In genomic region chr5:6732634-6733410, GRCh38 we compare ENCODE assay signal across 8 cellular contexts.
DNase-seq lines count a peak whose midpoint lies in the region; ATAC-seq and TF ChIP-seq lines count a peak whose summit lies in the region.

No MANE protein-coding gene starts in this region.

- peak overlapping the region; percentile 83 for H3K27ac ChIP-seq in subcutaneous abdominal adipose tissue (ENCODE audit: low read depth, low read length)

- H3K9ac ChIP-seq in adipocyte (ENCODE audit: low read length) (peak overlapping the region; percentile 82), subcutaneous abdominal adipose tissue (ENCODE audit: low read length in 5 of 5) (peak overlapping the region in 4 of 5 donors; percentile 52 to 81 (median 60))

- H3K9me3 ChIP-seq in adipocyte (ENCODE audit: control insufficient read depth, low read length) (no peaks in the 10 kb centered on the region), subcutaneous abdominal adipose tissue (ENCODE audit: control insufficient read depth in 5 of 5, low read length in 5 of 5) (no peaks in the 10 kb centered on the region)

- no peak for TF ChIP-seq POLR2A in GM18505 (IDR thresholded peaks at IDR 0.05; ENCODE audit: borderline replicate concordance, extremely low read depth, insufficient read depth, insufficient read length)

- ATAC-seq in GM18505 (IDR thresholded peaks at IDR 0.05; ENCODE audit: unreplicated experiment) (no peak), GM18498 (IDR thresholded peaks at IDR 0.05; ENCODE audit: unreplicated experiment) (no peak)

- H3K36me3 ChIP-seq in adipocyte (ENCODE audit: control insufficient read depth, insufficient read depth, low read length, severe bottlenecking) (peaks cover 4% of the 10 kb centered on the region), subcutaneous abdominal adipose tissue (ENCODE audit: control insufficient read depth in 5 of 5, insufficient read depth in 5 of 5, low read length in 5 of 5) (peaks cover 0 to 12% (median 6%) of the 10 kb centered on the region in 5 donors)

- H3K4me3 ChIP-seq in adipocyte (ENCODE audit: low read length) (peak overlapping the region; percentile 75), subcutaneous abdominal adipose tissue (ENCODE audit: low read depth in 1 of 5, low read length in 5 of 5) (peak overlapping the region in 3 of 5 donors; percentile 20 to 46 (median 42))

- H3K27me3 ChIP-seq in adipocyte (replicated peaks; ENCODE audit: control insufficient read depth, insufficient read depth, low read length) (no peaks in the 10 kb centered on the region), subcutaneous abdominal adipose tissue (ENCODE audit: control insufficient read depth in 5 of 5, insufficient read depth in 4 of 5, low read length in 5 of 5) (no peaks in the 10 kb centered on the region)

- H3K4me1 ChIP-seq in adipocyte (ENCODE audit: control insufficient read depth, insufficient read depth, low read length) = peaks cover 53% of the 10 kb centered on the region
- peaks cover 5 to 74% (median 70%) of the 10 kb centered on the region in 5 donors for H3K4me1 ChIP-seq in subcutaneous abdominal adipose tissue (ENCODE audit: control insufficient read depth in 5 of 5, insufficient read depth in 5 of 5, low read length in 5 of 5)

- DNase-seq in NCI-H2081 (lab: John Stamatoyannopoulos, UW) (peak; percentile 26 to 50), NCI-H2081 treated with DMSO at 0.1 percent for 48 hours (lab: John Stamatoyannopoulos, UW) (no peak), adipocyte (ENCODE audit: low read depth) (peak; percentile 69), hepatic stellate cell (ENCODE audit: low spot score) (peak; percentile 77), GDM1 (lab: John Stamatoyannopoulos, UW) (no peak)

Comparison
In these comparisons a context has a peak if more than half of its experiments do, and no peak if none do; other contexts are left out.
1. DNase-seq: peak in NCI-H2081 (2 of 2), adipocyte (single experiment) and hepatic stellate cell (single experiment); none in NCI-H2081 treated with DMSO at 0.1 percent for 48 hours (single experiment) and GDM1 (single experiment).